ENCODE assay signal across 15 cellular contexts in genomic region chr6:23533311-23533710, GRCh38.
"Had no signal": no experiment of that assay in that cellular context is flagged by ENCODE, and none has a peak within 500 bp of the region (broad histone marks: within the 10 kb centered on the region; RNA-seq: fewer than 3 reads in every experiment).

No MANE protein-coding gene starts in this region.

- H3K4me1 ChIP-seq: lower lobe of right lung, tibial artery had no signal

- H3K27me3 ChIP-seq: tibial artery had no signal

- H3K9me3 ChIP-seq: lower lobe of right lung, tibial artery had no signal

- H3K4me3 Mint-ChIP-seq: activated naive CD8-positive, alpha-beta T cell; activated T-helper 1 cell treated with anti-CD3 and anti-CD28 coated beads, Interleukin-12 subunit alpha, Interleukin-12 subunit beta, Interleukin-2, Interleukin-4 antibody, amounts not matched to agents 30 ng/mL and 10 ng/mL and 1 ng/mL, durations not matched to agents 14 hours and 24 hours and 36 hours; effector memory CD8-positive, alpha-beta T cell; naive thymus-derived CD8-positive, alpha-beta T cell had no signal

- H3K27ac ChIP-seq: epithelial cell of prostate, lower lobe of right lung, tibial artery, WERI-Rb-1 had no signal

- H3K27me3 Mint-ChIP-seq: activated naive CD8-positive, alpha-beta T cell; effector memory CD8-positive, alpha-beta T cell; naive thymus-derived CD8-positive, alpha-beta T cell had no signal

- H3K27ac Mint-ChIP-seq: activated naive CD8-positive, alpha-beta T cell; activated T-helper 1 cell treated with anti-CD3 and anti-CD28 coated beads, Interleukin-12 subunit alpha, Interleukin-12 subunit beta, Interleukin-2, Interleukin-4 antibody, amounts not matched to agents 30 ng/mL and 10 ng/mL and 1 ng/mL, durations not matched to agents 14 hours and 24 hours and 36 hours; effector memory CD8-positive, alpha-beta T cell; naive thymus-derived CD8-positive, alpha-beta T cell had no signal

- H3K4me3 ChIP-seq: lower lobe of right lung, tibial artery had no signal

- H3K36me3 Mint-ChIP-seq: activated naive CD8-positive, alpha-beta T cell; naive thymus-derived CD8-positive, alpha-beta T cell had no signal

- ATAC-seq: effector memory CD8-positive, alpha-beta T cell; lower lobe of right lung; naive thymus-derived CD8-positive, alpha-beta T cell had no signal

- H3K9me3 Mint-ChIP-seq: activated T-helper 1 cell treated with anti-CD3 and anti-CD28 coated beads, Interleukin-12 subunit alpha, Interleukin-12 subunit beta, Interleukin-2, Interleukin-4 antibody, amounts not matched to agents 30 ng/mL and 10 ng/mL and 1 ng/mL, durations not matched to agents 14 hours and 24 hours and 36 hours had no signal

- DNase-seq: activated CD4-positive, alpha-beta T cell treated with anti-CD3 and anti-CD28 coated beads for 1 hour; amniotic stem cell; effector memory CD8-positive, alpha-beta T cell; glutamatergic neuron; hippocampal formation; lower lobe of right lung; naive thymus-derived CD8-positive, alpha-beta T cell; stimulated activated CD8-positive, alpha-beta memory T cell treated with anti-CD3 and anti-CD28 coated beads, Interleukin-4, amount 100 ng/mL, for 48 hours; stimulated activated naive CD4-positive, alpha-beta T cell; T-helper 2 cell; tibial artery; WERI-Rb-1 had no signal

- H3K36me3 ChIP-seq: lower lobe of right lung, tibial artery, WERI-Rb-1 had no signal
